22 cellular contexts compared by ENCODE assay signal in genomic region chr16:83715217-83715920, GRCh38.
DNase-seq lines count a peak whose midpoint lies in the region; ATAC-seq, FAIRE-seq and TF ChIP-seq lines count a peak whose summit lies in the region.
"Had no signal": no experiment of that assay in that cellular context is flagged by ENCODE, and none has a peak within 500 bp of the region (broad histone marks: within the 10 kb centered on the region; RNA-seq: fewer than 3 reads in every experiment).

No MANE protein-coding gene starts in this region.

- H3K9me3 ChIP-seq in endothelial cell of umbilical vein (replicated peaks; ENCODE audit: control insufficient read depth, insufficient read depth, low read length) (no peaks in the 10 kb centered on the region), aorta (ENCODE audit: control insufficient read depth, low read length) (no peaks in the 10 kb centered on the region)
- H3K9me3 ChIP-seq: heart left ventricle had no signal

- POLR2A ChIA-PET in endothelial cell of umbilical vein (lab: Charles Lee) = no interaction called here

- H3K36me3 ChIP-seq in endothelial cell of umbilical vein (ENCODE audit: control insufficient read depth in 2 of 2, extremely low read depth in 1 of 2, insufficient read depth in 2 of 2, low read length in 2 of 2) = no peaks in the 10 kb centered on the region
- H3K36me3 ChIP-seq in aorta (ENCODE audit: control insufficient read depth in 1 of 2, insufficient read depth in 2 of 2, low read length in 1 of 2) = no peaks in the 10 kb centered on the region
- H3K36me3 ChIP-seq: heart left ventricle had no signal

- H3K79me2 ChIP-seq in endothelial cell of umbilical vein (ENCODE audit: control insufficient read depth, insufficient read depth, low read length) = no peaks in the 10 kb centered on the region

- DNase-seq in DMS 273 (lab: John Stamatoyannopoulos, UW; ENCODE audit: unreplicated experiment) (peak; percentile 20), DMS 273 treated with DMSO at 0.1 percent for 48 hours (lab: John Stamatoyannopoulos, UW) (no peak), NCI-H748 treated with DMSO at 0.1 percent for 48 hours (lab: John Stamatoyannopoulos, UW) (peak; percentile 37), endothelial cell of umbilical vein (ENCODE audit: low read depth, low spot score) (peak; percentile 28), aorta (peak in 1 of 2 donors; percentile 59), hippocampal formation (lab: John Stamatoyannopoulos, UW) (no peak)
- DNase-seq: activated CD4-positive, CD25-positive, alpha-beta regulatory T cell treated with anti-CD3 and anti-CD28 coated beads, Interleukin-2, amount 50 U/mL, for 72 hours; CD4-positive, alpha-beta T cell; central memory CD4-positive, alpha-beta T cell; erythroblast; GM23248; heart left ventricle; naive thymus-derived CD4-positive, alpha-beta T cell; NCI-H226 had no signal

- H3K9me1 ChIP-seq in endothelial cell of umbilical vein (replicated peaks; ENCODE audit: control insufficient read depth, extremely low read depth, insufficient read depth, low read length) = no peaks in the 10 kb centered on the region

- TF ChIP-seq CTCF in endothelial cell of umbilical vein (IDR thresholded peaks at IDR 0.05; ENCODE audit: extremely low read depth in 1 of 2, insufficient read depth in 1 of 2, low read depth in 1 of 2, low read length in 2 of 2) = no peak

- WGBS in aorta, 2 donors = 9 to 10% methylated on average over 14 of the region's 14 CpGs

- H3K27me3 ChIP-seq in endothelial cell of umbilical vein (ENCODE audit: control insufficient read depth in 2 of 2, insufficient read depth in 2 of 2, low read length in 2 of 2) = no peaks in the 10 kb centered on the region
- no peaks in the 10 kb centered on the region for H3K27me3 ChIP-seq in aorta (ENCODE audit: control insufficient read depth in 1 of 2, insufficient read depth in 2 of 2, low read length in 1 of 2)
- H3K27me3 ChIP-seq: heart left ventricle had no signal

- CTCF ChIA-PET in endothelial cell of umbilical vein (lab: Charles Lee) = no interaction called here

- dilution Hi-C loops in endothelial cell of umbilical vein (cut with MboI; ENCODE audit: extremely low pct_ligation_motif_present, low sequenced_read_pairs) = no loop called here

- FAIRE-seq in endothelial cell of umbilical vein (lab: Jason Lieb, UNC) = no peak
- FAIRE-seq: GM18507, RCC 7860 had no signal

- no peak overlapping the region for H3K9ac ChIP-seq in endothelial cell of umbilical vein (replicated peaks; ENCODE audit: extremely low read depth, insufficient read depth, low read length)
- H3K9ac ChIP-seq: GM23248 had no signal

- H4K20me1 ChIP-seq in endothelial cell of umbilical vein (replicated peaks; ENCODE audit: control insufficient read depth, extremely low read depth, insufficient read depth, low read length) = no peaks in the 10 kb centered on the region

- H3K4me2 ChIP-seq in endothelial cell of umbilical vein (ENCODE audit: insufficient read depth, low read length) = no peak overlapping the region

- no TSS peak for BruUV-seq in endothelial cell of umbilical vein (replicated peaks; lab: Mats Ljungman, UMichigan)

- ATAC-seq in aorta (ENCODE audit: low FRiP score) (no peak), HG03045 (IDR thresholded peaks at IDR 0.05; ENCODE audit: unreplicated experiment) (no peak), GM19035 (IDR thresholded peaks at IDR 0.05; ENCODE audit: unreplicated experiment) (no peak)
- ATAC-seq: activated naive CD4-positive, alpha-beta T cell treated with anti-CD3 and anti-CD28 coated beads, Interleukin-2, amount 50 U/mL, for 72 hours; heart left ventricle; naive thymus-derived CD4-positive, alpha-beta T cell; stimulated activated memory B cell treated with anti-CD40 and anti-IgM and Interleukin-4, amounts not matched to agents 10 μg/mL and 1 μg/mL and 100 μg/mL, for 72 hours had no signal

- intact Hi-C loops in endothelial cell of umbilical vein (cut with micrococcal nuclease) (no loop called here), aorta (cut with DNase I) (loop anchor here in 1 of 2 donors (2.0 to 10.0 kb wide), 2 partner anchors 27 to 89 kb away; partner anchors contain the start of gene HSBP1)

- TF ChIP-seq POLR2A in endothelial cell of umbilical vein (IDR thresholded peaks at IDR 0.05; ENCODE audit: low read depth, low read length) = no peak

- no peak overlapping the region for H3K27ac ChIP-seq in endothelial cell of umbilical vein (ENCODE audit: insufficient read depth, low read depth, low read length)
- H3K27ac ChIP-seq in aorta (ENCODE audit: low read depth in 1 of 2, low read length in 2 of 2) = peak overlapping the region; percentile 30 to 87
- H3K27ac ChIP-seq: 22Rv1, GM23248, heart left ventricle, HL-60 had no signal

- H3K4me1 ChIP-seq in endothelial cell of umbilical vein (ENCODE audit: control insufficient read depth, extremely low read depth, insufficient read depth, low read length) (peaks cover 8% of the 10 kb centered on the region), aorta (ENCODE audit: control insufficient read depth in 1 of 2, insufficient read depth in 2 of 2, low read length in 2 of 2) (peaks cover 2 to 3% of the 10 kb centered on the region in 2 donors)

- no peak overlapping the region for H2AFZ ChIP-seq in endothelial cell of umbilical vein (ENCODE audit: low read depth, low read length)
- H2AFZ ChIP-seq: GM23248 had no signal

- H3K4me3 ChIP-seq in endothelial cell of umbilical vein (replicated peaks in 1 of 3; ENCODE audit: insufficient read depth in 1 of 3, low read depth in 1 of 3, low read length in 3 of 3) (no peak overlapping the region), aorta (ENCODE audit: low read length in 2 of 2) (no peak overlapping the region)
- H3K4me3 ChIP-seq: GM23248, heart left ventricle had no signal

TF ChIP-seq in endothelial cell of umbilical vein, 7 proteins besides CTCF, POLR2A, EP300 and RAD21:
- TF ChIP-seq POLR2AphosphoS5 (IDR thresholded peaks at IDR 0.05; ENCODE audit: insufficient read depth, low read depth, low read length) (no peak), GATA2 (IDR thresholded peaks at IDR 0.05; ENCODE audit: insufficient read depth, insufficient read length, low read depth, low read length) (no peak), EZH2 (IDR thresholded peaks at IDR 0.05; ENCODE audit: borderline replicate concordance, low read depth, low read length, severe bottlenecking) (no peak), FOS (IDR thresholded peaks at IDR 0.05; ENCODE audit: borderline replicate concordance, insufficient read depth, low read length) (no peak), MYC (IDR thresholded peaks at IDR 0.05; ENCODE audit: low read depth, low read length) (no peak), MAX (IDR thresholded peaks at IDR 0.05; ENCODE audit: insufficient read depth, insufficient read length) (no peak), JUN (IDR thresholded peaks at IDR 0.05; ENCODE audit: borderline replicate concordance, insufficient read depth, insufficient read length, low read depth) (no peak)
TF ChIP-seq in endothelial cell of umbilical vein: peak in this region for 0.

Comparison
In these comparisons a context has a peak if more than half of its experiments do, and no peak if none do; other contexts are left out.
1. DNase-seq: peak in DMS 273 (single experiment), NCI-H748 treated with DMSO at 0.1 percent for 48 hours (single experiment) and endothelial cell of umbilical vein (single experiment); none in DMS 273 treated with DMSO at 0.1 percent for 48 hours (single experiment) and hippocampal formation (0 of 2).